8 cellular contexts compared by ENCODE assay signal in the genomic region with DNA sequence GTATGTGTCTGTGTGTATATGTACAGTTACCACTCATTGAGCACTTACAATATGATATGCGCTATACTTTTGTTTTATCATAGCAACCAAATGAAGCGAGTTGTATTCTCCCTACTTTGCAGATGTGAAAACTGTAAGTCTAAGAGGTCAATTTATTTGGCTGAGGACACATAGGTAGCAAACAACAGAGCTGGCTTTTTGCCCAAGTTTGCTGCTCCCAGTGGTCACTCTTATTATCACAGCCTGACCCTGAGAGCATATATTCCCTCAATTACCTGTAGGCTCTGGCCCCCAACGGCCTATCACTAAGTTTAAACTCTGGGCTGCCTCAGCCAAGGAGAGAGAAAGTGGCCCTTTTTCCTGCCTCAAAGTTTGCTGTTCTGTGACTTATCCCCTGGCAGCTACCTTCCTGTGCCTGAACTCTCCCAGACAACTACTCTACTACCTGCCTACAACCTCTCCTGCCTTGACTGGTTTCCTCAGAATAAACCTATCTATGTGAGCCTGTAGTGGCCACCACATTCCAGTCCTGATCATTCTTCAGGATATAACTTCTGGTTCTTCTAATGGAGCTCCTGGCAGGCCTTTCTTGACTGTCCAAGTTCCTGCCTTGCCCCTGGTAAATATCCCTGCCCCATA.
DNase-seq lines count a peak whose midpoint lies in the region; ATAC-seq and TF ChIP-seq lines count a peak whose summit lies in the region.

No MANE protein-coding gene starts in this region.

- H3K9me3 ChIP-seq in HEK293 (ENCODE audit: control insufficient read depth, insufficient read depth, low read depth, low read length): no peaks in the 10 kb centered on the region
- H3K9me3 ChIP-seq in aorta (ENCODE audit: control insufficient read depth, low read length): no peaks in the 10 kb centered on the region

- DNase-seq in Kasumi-1 (lab: John Stamatoyannopoulos, UW) (peak; percentile 3 to 11), brain microvascular endothelial cell (peak; percentile 20), neural crest cell (ENCODE audit: low read depth, low spot score) (no peak), aorta (no peak), NCI-H1930 (lab: John Stamatoyannopoulos, UW) (no peak)

- H3K9me3 Mint-ChIP-seq in neural crest cell: peaks cover 3% of the 10 kb centered on the region

- no peak overlapping the region for H3K27ac Mint-ChIP-seq in neural crest cell (ENCODE audit: unreplicated experiment)

- H3K36me3 Mint-ChIP-seq in neural crest cell (ENCODE audit: low read depth): no peaks in the 10 kb centered on the region

- H3K4me1 Mint-ChIP-seq in neural crest cell: no peaks in the 10 kb centered on the region

- H3K4me1 ChIP-seq in HEK293 (ENCODE audit: control insufficient read depth, insufficient read depth, low read length) (no peaks in the 10 kb centered on the region), aorta (ENCODE audit: control insufficient read depth in 1 of 2, insufficient read depth in 2 of 2, low read length in 2 of 2) (no peaks in the 10 kb centered on the region)

- H3K4me3 Mint-ChIP-seq in neural crest cell: no peak overlapping the region

- TF ChIP-seq CTCF in 22Rv1 (IDR thresholded peaks at IDR 0.05) (peak; percentile 82), GM12875 (IDR thresholded peaks at IDR 0.05; ENCODE audit: borderline replicate concordance, insufficient read depth, low read depth, low read length) (peak; percentile 57), HEK293 (tag by site-specific recombination; IDR thresholded peaks at IDR 0.05) (no peak), brain microvascular endothelial cell (IDR thresholded peaks at IDR 0.05; ENCODE audit: low read depth, low read length, missing control alignments) (peak; percentile 65), neural crest cell (conservative IDR thresholded peaks at IDR 0.05) (peak; percentile 56)

- CTCF ChIA-PET in HEK293 (lab: Yijun Ruan, JAX): interaction anchor here (0.6 to 2.2 kb wide), 11 partner anchors 9 to 156 kb away, joined by 3 to 12 read pairs (median 4); no protein-coding TSS in a partner anchor

- no peak overlapping the region for H3K4me3 ChIP-seq in GM12875 (ENCODE audit: low read depth, low read length)
- no peak overlapping the region for H3K4me3 ChIP-seq in HEK293 (ENCODE audit: low read depth, low read length)
- no peak overlapping the region for H3K4me3 ChIP-seq in brain microvascular endothelial cell (ENCODE audit: low read depth, low read length)
- no peak overlapping the region for H3K4me3 ChIP-seq in aorta (ENCODE audit: low read length in 2 of 2)

- POLR2A ChIA-PET in HEK293 (lab: Yijun Ruan, JAX): no interaction called here

- no peak overlapping the region for H3K27ac ChIP-seq in 22Rv1
- H3K27ac ChIP-seq in HEK293 (ENCODE audit: extremely low read depth, low read depth, low read length): no peak overlapping the region
- no peak overlapping the region for H3K27ac ChIP-seq in brain microvascular endothelial cell
- no peak overlapping the region for H3K27ac ChIP-seq in aorta (ENCODE audit: low read depth in 1 of 2, low read length in 2 of 2)

- H3K27me3 Mint-ChIP-seq in neural crest cell (ENCODE audit: low read depth): no peaks in the 10 kb centered on the region

- in situ Hi-C loops in brain microvascular endothelial cell (cut with HindIII; ENCODE audit: low pct_ligation_motif_present, low sequenced_read_pairs): no loop called here

- no peaks in the 10 kb centered on the region for H3K36me3 ChIP-seq in HEK293 (ENCODE audit: control insufficient read depth in 2 of 2, insufficient read depth in 1 of 2, low read length in 2 of 2)
- H3K36me3 ChIP-seq in brain microvascular endothelial cell (replicated peaks): no peaks in the 10 kb centered on the region
- no peaks in the 10 kb centered on the region for H3K36me3 ChIP-seq in aorta (ENCODE audit: control insufficient read depth in 1 of 2, insufficient read depth in 2 of 2, low read length in 1 of 2)

- H3K27me3 ChIP-seq in brain microvascular endothelial cell (replicated peaks): no peaks in the 10 kb centered on the region
- H3K27me3 ChIP-seq in aorta (ENCODE audit: control insufficient read depth in 1 of 2, insufficient read depth in 2 of 2, low read length in 1 of 2): no peaks in the 10 kb centered on the region

- intact Hi-C loops in aorta (cut with DNase I): no loop called here

- 72 to 75% methylated on average over 3 of the region's 3 CpGs for WGBS in aorta, 2 donors

- ATAC-seq in aorta (ENCODE audit: low FRiP score): no peak

TF ChIP-seq in HEK293, 187 proteins besides CTCF, POLR2A, EP300 and RAD21:
- TF ChIP-seq ZNF701 (tag by site-specific recombination; IDR thresholded peaks at IDR 0.05) (no peak), ZNF19 (tag by site-specific recombination; IDR thresholded peaks at IDR 0.05; ENCODE audit: low read depth) (no peak), ZNF660 (tag by site-specific recombination; IDR thresholded peaks at IDR 0.05) (0 out of 2 replicates have a peak, but pooled peaks have one; percentile 34), ZNF121 (tag by site-specific recombination; IDR thresholded peaks at IDR 0.05) (no peak), RBAK (tag by site-specific recombination; IDR thresholded peaks at IDR 0.05) (no peak)
- TF ChIP-seq, protein P1, sequence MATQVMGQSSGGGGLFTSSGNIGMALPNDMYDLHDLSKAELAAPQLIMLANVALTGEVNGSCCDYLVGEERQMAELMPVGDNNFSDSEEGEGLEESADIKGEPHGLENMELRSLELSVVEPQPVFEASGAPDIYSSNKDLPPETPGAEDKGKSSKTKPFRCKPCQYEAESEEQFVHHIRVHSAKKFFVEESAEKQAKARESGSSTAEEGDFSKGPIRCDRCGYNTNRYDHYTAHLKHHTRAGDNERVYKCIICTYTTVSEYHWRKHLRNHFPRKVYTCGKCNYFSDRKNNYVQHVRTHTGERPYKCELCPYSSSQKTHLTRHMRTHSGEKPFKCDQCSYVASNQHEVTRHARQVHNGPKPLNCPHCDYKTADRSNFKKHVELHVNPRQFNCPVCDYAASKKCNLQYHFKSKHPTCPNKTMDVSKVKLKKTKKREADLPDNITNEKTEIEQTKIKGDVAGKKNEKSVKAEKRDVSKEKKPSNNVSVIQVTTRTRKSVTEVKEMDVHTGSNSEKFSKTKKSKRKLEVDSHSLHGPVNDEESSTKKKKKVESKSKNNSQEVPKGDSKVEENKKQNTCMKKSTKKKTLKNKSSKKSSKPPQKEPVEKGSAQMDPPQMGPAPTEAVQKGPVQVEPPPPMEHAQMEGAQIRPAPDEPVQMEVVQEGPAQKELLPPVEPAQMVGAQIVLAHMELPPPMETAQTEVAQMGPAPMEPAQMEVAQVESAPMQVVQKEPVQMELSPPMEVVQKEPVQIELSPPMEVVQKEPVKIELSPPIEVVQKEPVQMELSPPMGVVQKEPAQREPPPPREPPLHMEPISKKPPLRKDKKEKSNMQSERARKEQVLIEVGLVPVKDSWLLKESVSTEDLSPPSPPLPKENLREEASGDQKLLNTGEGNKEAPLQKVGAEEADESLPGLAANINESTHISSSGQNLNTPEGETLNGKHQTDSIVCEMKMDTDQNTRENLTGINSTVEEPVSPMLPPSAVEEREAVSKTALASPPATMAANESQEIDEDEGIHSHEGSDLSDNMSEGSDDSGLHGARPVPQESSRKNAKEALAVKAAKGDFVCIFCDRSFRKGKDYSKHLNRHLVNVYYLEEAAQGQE (tag by site-specific recombination; IDR thresholded peaks at IDR 0.05): no peak
- TF ChIP-seq, protein P2, sequence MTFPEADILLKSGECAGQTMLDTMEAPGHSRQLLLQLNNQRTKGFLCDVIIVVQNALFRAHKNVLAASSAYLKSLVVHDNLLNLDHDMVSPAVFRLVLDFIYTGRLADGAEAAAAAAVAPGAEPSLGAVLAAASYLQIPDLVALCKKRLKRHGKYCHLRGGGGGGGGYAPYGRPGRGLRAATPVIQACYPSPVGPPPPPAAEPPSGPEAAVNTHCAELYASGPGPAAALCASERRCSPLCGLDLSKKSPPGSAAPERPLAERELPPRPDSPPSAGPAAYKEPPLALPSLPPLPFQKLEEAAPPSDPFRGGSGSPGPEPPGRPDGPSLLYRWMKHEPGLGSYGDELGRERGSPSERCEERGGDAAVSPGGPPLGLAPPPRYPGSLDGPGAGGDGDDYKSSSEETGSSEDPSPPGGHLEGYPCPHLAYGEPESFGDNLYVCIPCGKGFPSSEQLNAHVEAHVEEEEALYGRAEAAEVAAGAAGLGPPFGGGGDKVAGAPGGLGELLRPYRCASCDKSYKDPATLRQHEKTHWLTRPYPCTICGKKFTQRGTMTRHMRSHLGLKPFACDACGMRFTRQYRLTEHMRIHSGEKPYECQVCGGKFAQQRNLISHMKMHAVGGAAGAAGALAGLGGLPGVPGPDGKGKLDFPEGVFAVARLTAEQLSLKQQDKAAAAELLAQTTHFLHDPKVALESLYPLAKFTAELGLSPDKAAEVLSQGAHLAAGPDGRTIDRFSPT (tag by site-specific recombination; IDR thresholded peaks at IDR 0.05): no peak

Comparison
In these comparisons a context has a peak if more than half of its experiments do, and no peak if none do; other contexts are left out.
1. DNase-seq: peak in Kasumi-1 (2 of 2) and brain microvascular endothelial cell (single experiment); none in neural crest cell (single experiment), aorta (0 of 2) and NCI-H1930 (0 of 2).